ENCODE assay signal across 26 cellular contexts in the genomic region with DNA sequence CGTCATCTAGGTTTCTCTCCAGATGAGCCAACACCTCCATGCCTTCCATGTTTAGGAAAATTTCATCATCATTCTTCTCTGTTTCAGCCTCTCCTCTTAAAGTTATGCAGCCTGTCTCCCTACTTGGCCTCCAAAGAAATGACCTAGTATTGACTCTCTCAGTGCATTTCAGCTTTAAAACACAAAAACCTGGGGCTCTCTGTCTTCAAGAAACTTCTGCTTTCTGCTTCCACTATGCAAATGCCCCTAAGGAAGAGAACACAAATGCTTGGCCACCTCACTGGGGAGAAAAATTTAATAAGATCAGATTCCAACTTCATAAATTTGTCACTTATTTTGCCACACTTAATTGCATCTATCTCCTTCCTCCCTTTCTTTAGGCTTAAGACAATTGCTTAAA.
"Had no signal": no experiment of that assay in that cellular context is flagged by ENCODE, and none has a peak within 500 bp of the region (broad histone marks: within the 10 kb centered on the region; RNA-seq: fewer than 3 reads in every experiment).

No MANE protein-coding gene starts in this region.

- H3K27me3 Mint-ChIP-seq: dendritic cell treated with granulocyte-macrophage colony-stimulating factor and Interleukin-4, amounts not matched to agents 40 ng/mL and 50 ng/mL, for 4 days had no signal

- ATAC-seq: activated naive CD4-positive, alpha-beta T cell treated with anti-CD3 and anti-CD28 coated beads, Interleukin-2, amount 50 U/mL, for 72 hours; activated T-cell treated with anti-CD3 and anti-CD28 coated beads, Interleukin-2, amount 50 U/mL, for 72 hours; foreskin keratinocyte; gastrocnemius medialis; heart left ventricle; WTC11 had no signal

- H3K27ac Mint-ChIP-seq: activated CD4-positive, alpha-beta memory T cell treated with anti-CD3 and anti-CD28 coated beads, Interleukin-2, amount 10 ng/mL, durations not matched to agents 7 days and 5 days; activated CD4-positive, alpha-beta T cell treated with anti-CD3 and anti-CD28 coated beads, Interleukin-2, amount 10 ng/mL, durations not matched to agents 7 days and 5 days; activated naive CD4-positive, alpha-beta T cell treated with anti-CD3 and anti-CD28 coated beads, Interleukin-2, amount 10 ng/mL, durations not matched to agents 7 days and 5 days; activated naive CD4-positive, alpha-beta T cell treated with anti-CD3 and anti-CD28 coated beads, Interleukin-2, amount 50 U/mL, for 72 hours; activated naive CD8-positive, alpha-beta T cell treated with anti-CD3 and anti-CD28 coated beads, Interleukin-2, amount 10 ng/mL, durations not matched to agents 7 days and 5 days; activated T-cell treated with anti-CD3 and anti-CD28 coated beads, Interleukin-2, amount 50 U/mL, for 24 hours; brain; dendritic cell treated with granulocyte-macrophage colony-stimulating factor and Interleukin-4, amounts not matched to agents 40 ng/mL and 50 ng/mL, for 4 days; endodermal cell; WTC11 had no signal

- H3K36me3 Mint-ChIP-seq: activated naive CD4-positive, alpha-beta T cell treated with anti-CD3 and anti-CD28 coated beads, Interleukin-2, amount 10 ng/mL, durations not matched to agents 7 days and 5 days; activated naive CD4-positive, alpha-beta T cell treated with anti-CD3 and anti-CD28 coated beads, Interleukin-2, amount 50 U/mL, for 72 hours; activated naive CD8-positive, alpha-beta T cell treated with anti-CD3 and anti-CD28 coated beads, Interleukin-2, amount 10 ng/mL, durations not matched to agents 7 days and 5 days; brain; WTC11 had no signal

- DNase-seq: activated CD4-positive, alpha-beta memory T cell treated with anti-CD3 and anti-CD28 coated beads, Interleukin-2, amount 10 ng/mL, durations not matched to agents 7 days and 5 days; activated CD4-positive, alpha-beta T cell treated with anti-CD3 and anti-CD28 coated beads for 1 hour; activated CD4-positive, alpha-beta T cell treated with anti-CD3 and anti-CD28 coated beads for 4 hours; activated CD4-positive, alpha-beta T cell treated with anti-CD3 and anti-CD28 coated beads, Interleukin-2, amount 10 ng/mL, durations not matched to agents 7 days and 5 days; activated CD4-positive, alpha-beta T cell treated with anti-CD3 and anti-CD28 coated beads, Interleukin-2, amount 50 U/mL, for 4 hours; activated CD8-positive, alpha-beta memory T cell treated with anti-CD3 and anti-CD28 coated beads, Interleukin-2, amount 50 U/mL, for 48 hours; activated gamma-delta T cell; activated naive CD4-positive, alpha-beta T cell; activated naive CD4-positive, alpha-beta T cell treated with anti-CD3 and anti-CD28 coated beads, Interleukin-2, amount 10 ng/mL, durations not matched to agents 7 days and 5 days; activated naive CD8-positive, alpha-beta T cell treated with anti-CD3 and anti-CD28 coated beads, Interleukin-2, amount 10 ng/mL, durations not matched to agents 7 days and 5 days; activated T-cell treated with anti-CD3 and anti-CD28 coated beads for 4 hours; activated T-cell treated with anti-CD3 and anti-CD28 coated beads, Interleukin-2, amount 50 U/mL, for 24 hours; activated T-cell treated with anti-CD3 and anti-CD28 coated beads, Interleukin-2, amount 50 U/mL, for 72 hours; dorsolateral prefrontal cortex; effector memory CD4-positive, alpha-beta T cell; endodermal cell; foreskin keratinocyte; gastrocnemius medialis; glutamatergic neuron; heart left ventricle; T-helper 2 cell had no signal

- H3K9me3 Mint-ChIP-seq: activated CD4-positive, alpha-beta memory T cell treated with anti-CD3 and anti-CD28 coated beads, Interleukin-2, amount 10 ng/mL, durations not matched to agents 7 days and 5 days; activated CD4-positive, alpha-beta T cell treated with anti-CD3 and anti-CD28 coated beads, Interleukin-2, amount 10 ng/mL, durations not matched to agents 7 days and 5 days; central memory CD8-positive, alpha-beta T cell; dendritic cell treated with granulocyte-macrophage colony-stimulating factor and Interleukin-4, amounts not matched to agents 40 ng/mL and 50 ng/mL, for 4 days had no signal

- H3K4me3 Mint-ChIP-seq: activated CD4-positive, alpha-beta memory T cell treated with anti-CD3 and anti-CD28 coated beads, Interleukin-2, amount 10 ng/mL, durations not matched to agents 7 days and 5 days; activated CD4-positive, alpha-beta T cell treated with anti-CD3 and anti-CD28 coated beads, Interleukin-2, amount 10 ng/mL, durations not matched to agents 7 days and 5 days; activated naive CD4-positive, alpha-beta T cell treated with anti-CD3 and anti-CD28 coated beads, Interleukin-2, amount 10 ng/mL, durations not matched to agents 7 days and 5 days; activated naive CD8-positive, alpha-beta T cell treated with anti-CD3 and anti-CD28 coated beads, Interleukin-2, amount 10 ng/mL, durations not matched to agents 7 days and 5 days; activated T-cell treated with anti-CD3 and anti-CD28 coated beads, Interleukin-2, amount 50 U/mL, for 24 hours; activated T-cell treated with anti-CD3 and anti-CD28 coated beads, Interleukin-2, amount 50 U/mL, for 72 hours; brain; central memory CD8-positive, alpha-beta T cell; dendritic cell treated with granulocyte-macrophage colony-stimulating factor and Interleukin-4, amounts not matched to agents 40 ng/mL and 50 ng/mL, for 4 days; endodermal cell; WTC11 had no signal

- H3K4me1 Mint-ChIP-seq: activated CD4-positive, alpha-beta memory T cell treated with anti-CD3 and anti-CD28 coated beads, Interleukin-2, amount 10 ng/mL, durations not matched to agents 7 days and 5 days; activated CD4-positive, alpha-beta T cell treated with anti-CD3 and anti-CD28 coated beads, Interleukin-2, amount 10 ng/mL, durations not matched to agents 7 days and 5 days; activated naive CD4-positive, alpha-beta T cell treated with anti-CD3 and anti-CD28 coated beads, Interleukin-2, amount 10 ng/mL, durations not matched to agents 7 days and 5 days; activated naive CD8-positive, alpha-beta T cell treated with anti-CD3 and anti-CD28 coated beads, Interleukin-2, amount 10 ng/mL, durations not matched to agents 7 days and 5 days; brain; central memory CD8-positive, alpha-beta T cell had no signal
